8 cellular contexts compared by ENCODE assay signal in the genomic region with DNA sequence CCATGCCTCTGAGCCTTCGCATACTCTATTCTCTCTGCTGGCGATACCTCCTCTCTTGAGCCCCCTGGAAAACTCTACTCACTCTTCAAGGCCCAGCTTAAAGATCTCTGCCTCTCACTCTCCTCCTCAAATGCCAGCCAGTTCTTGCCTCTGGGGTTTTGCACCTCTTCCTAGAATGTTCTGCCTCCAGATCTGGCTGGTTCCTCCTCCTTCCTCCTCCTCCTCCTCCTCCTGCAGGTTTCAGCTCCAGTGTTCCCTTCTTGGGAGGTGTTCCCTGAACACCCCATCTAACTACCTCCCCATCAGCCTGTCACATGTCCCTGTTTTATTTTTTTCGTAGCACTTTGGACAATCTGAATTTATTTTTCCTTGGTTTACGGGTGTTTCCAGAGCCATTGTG. TPM values are rescaled to one million over a fixed set of nuclear protein-coding genes. Genes with fewer than 3 reads are reported as not detected.
"Had no signal": no experiment of that assay in that cellular context is flagged by ENCODE, and none has a peak within 500 bp of the region (broad histone marks: within the 10 kb centered on the region; RNA-seq: fewer than 3 reads in every experiment).

No MANE protein-coding gene starts in this region.

- H3K4me1 Mint-ChIP-seq: IgD-negative memory B cell had no signal

- H3K4me3 ChIP-seq: GM23248 had no signal

- H2AFZ ChIP-seq: GM23248 had no signal

- H3K9ac ChIP-seq: GM23248 had no signal

- H3K9me3 Mint-ChIP-seq: HFFc6 had no signal

- H3K27ac Mint-ChIP-seq: HFFc6, IgD-negative memory B cell had no signal

- DNase-seq: GM23248, GOT3, H9, HCEC 1CT, HFFc6, KBM-7 had no signal

- H3K36me3 Mint-ChIP-seq: IgD-negative memory B cell had no signal

- H3K4me3 Mint-ChIP-seq: H9, HFFc6 had no signal

- H3K27ac ChIP-seq: GM23248, HL-60 had no signal

RNA-seq across cellular contexts. Expression of a gene that starts 35.1 kb away (rescaled TPM):
- total RNA-seq: GM23248, HFFc6 had no signal
